In genomic region chr7:71184136-71184535, GRCh38 we compare ENCODE assay signal across 21 cellular contexts. TPM values are rescaled to one million over a fixed set of nuclear protein-coding genes. Genes with fewer than 3 reads are reported as not detected.
DNase-seq lines count a peak whose midpoint lies in the region; ATAC-seq and TF ChIP-seq lines count a peak whose summit lies in the region.
"Had no signal": no experiment of that assay in that cellular context is flagged by ENCODE, and none has a peak within 500 bp of the region (broad histone marks: within the 10 kb centered on the region; RNA-seq: fewer than 3 reads in every experiment).

No MANE protein-coding gene starts in this region.

- no peak for TF ChIP-seq RAD21 in SK-N-SH (IDR thresholded peaks at IDR 0.05; ENCODE audit: low read length)

- H3K27me3 Mint-ChIP-seq in endodermal cell (ENCODE audit: insufficient read depth): no peaks in the 10 kb centered on the region
- H3K27me3 Mint-ChIP-seq: CD4-positive, CD25-positive, alpha-beta regulatory T cell had no signal

- peaks cover 18% of the 10 kb centered on the region for H3K9me3 Mint-ChIP-seq in endodermal cell

- no peaks in the 10 kb centered on the region for H4K20me1 ChIP-seq in SK-N-SH (ENCODE audit: insufficient read depth)

- no peaks in the 10 kb centered on the region for H3F3A ChIP-seq in SK-N-SH (replicated peaks; ENCODE audit: insufficient read depth)

- no peak overlapping the region for H2AFZ ChIP-seq in SK-N-SH (ENCODE audit: low read depth)
- H2AFZ ChIP-seq: GM23338 had no signal

- H3K4me3 Mint-ChIP-seq in endodermal cell: no peak overlapping the region
- H3K4me3 Mint-ChIP-seq: CD4-positive, CD25-positive, alpha-beta regulatory T cell; CD8-positive, alpha-beta memory T cell; GM23338 had no signal

- H3K36me3 Mint-ChIP-seq in endodermal cell (ENCODE audit: low read depth): peaks cover 47% of the 10 kb centered on the region
- H3K36me3 Mint-ChIP-seq: CD4-positive, CD25-positive, alpha-beta regulatory T cell had no signal

- H3K9me2 ChIP-seq in SK-N-SH: no peaks in the 10 kb centered on the region

- DNase-seq in NCI-H524 treated with DMSO at 0.1 percent for 48 hours (lab: John Stamatoyannopoulos, UW): peak; percentile 62
- peak; percentile 65 for DNase-seq in WERI-Rb-1
- no peak for DNase-seq in endodermal cell
- no peak for DNase-seq in SK-N-SH
- no peak for DNase-seq in HT-29 (ENCODE audit: low spot score)
- DNase-seq: ACHN; BE2C; C1 segment of cervical spinal cord; CD4-positive, CD25-positive, alpha-beta regulatory T cell; CD8-positive, alpha-beta memory T cell; COR-L47; DMS153; DMS79; GDM1; H7 had no signal

- TF ChIP-seq CTCF in WERI-Rb-1 (IDR thresholded peaks at IDR 0.05; ENCODE audit: low read depth, low read length): no peak
- no peak for TF ChIP-seq CTCF in endodermal cell (conservative IDR thresholded peaks at IDR 0.05)
- TF ChIP-seq CTCF in SK-N-SH (IDR thresholded peaks at IDR 0.05): no peak

- H3K9me3 ChIP-seq in WERI-Rb-1 (ENCODE audit: severe bottlenecking): no peaks in the 10 kb centered on the region
- peaks cover 28% of the 10 kb centered on the region for H3K9me3 ChIP-seq in endodermal cell (ENCODE audit: control insufficient read depth, low read length)
- peaks cover 3% of the 10 kb centered on the region; the same call in 1 of the 2 replicates for H3K9me3 ChIP-seq in SK-N-SH
- H3K9me3 ChIP-seq: BE2C had no signal

- no peak overlapping the region for H3K4me3 ChIP-seq in WERI-Rb-1 (ENCODE audit: low read depth, low read length)
- H3K4me3 ChIP-seq in endodermal cell (ENCODE audit: low read length): no peak overlapping the region
- H3K4me3 ChIP-seq in SK-N-SH (ENCODE audit: low read depth in 2 of 2, low read length in 1 of 2): no peak overlapping the region
- H3K4me3 ChIP-seq: GM23338 had no signal

- no peak for TF ChIP-seq EP300 in SK-N-SH (IDR thresholded peaks at IDR 0.05; ENCODE audit: borderline replicate concordance in 1 of 2, low read depth in 1 of 2, low read length in 1 of 2)

- H3K4me2 ChIP-seq in SK-N-SH: no peak overlapping the region
- H3K4me2 ChIP-seq: GM23338, KMS-11 had no signal

- CTCF ChIA-PET in SK-N-SH (lab: Yijun Ruan, JAX): no interaction called here

- no peak for ATAC-seq in HG02884 (IDR thresholded peaks at IDR 0.05; ENCODE audit: unreplicated experiment)
- no peak for ATAC-seq in GM19324 (IDR thresholded peaks at IDR 0.05; ENCODE audit: low FRiP score, unreplicated experiment)
- ATAC-seq: GM23338, HCT116 had no signal

- H3K4me1 Mint-ChIP-seq in endodermal cell: peaks cover 18% of the 10 kb centered on the region
- H3K4me1 Mint-ChIP-seq: CD4-positive, CD25-positive, alpha-beta regulatory T cell; CD8-positive, alpha-beta memory T cell had no signal

- H3K27ac Mint-ChIP-seq in endodermal cell: peak overlapping the region; percentile 22
- H3K27ac Mint-ChIP-seq: CD8-positive, alpha-beta memory T cell; GM23338 had no signal

- H3K27ac ChIP-seq in WERI-Rb-1 (no peak overlapping the region), endodermal cell (ENCODE audit: low read depth, low read length) (no peak overlapping the region), SK-N-SH (ENCODE audit: low read depth in 2 of 2, low read length in 1 of 2) (no peak overlapping the region)
- H3K27ac ChIP-seq: KMS-11 had no signal

- WGBS in endodermal cell (ENCODE audit: insufficient coverage in 1 of 2, insufficient read length in 1 of 2), 2 experiments: 96% methylated on average over 4 to 5 of the region's 5 CpGs
- WGBS in SK-N-SH (ENCODE audit: low lambda C conversion rate): 11% methylated on average over 5 of the region's 5 CpGs

- H3K4me1 ChIP-seq in endodermal cell (ENCODE audit: control insufficient read depth, insufficient read depth, low read length): peaks cover 7% of the 10 kb centered on the region
- H3K4me1 ChIP-seq in SK-N-SH (ENCODE audit: control insufficient read depth in 1 of 2, insufficient read depth in 2 of 2, low read depth in 1 of 2, low read length in 1 of 2): no peaks in the 10 kb centered on the region
- H3K4me1 ChIP-seq: BE2C had no signal

- H3K79me2 ChIP-seq in SK-N-SH (ENCODE audit: insufficient read depth): no peaks in the 10 kb centered on the region

- H3K9ac ChIP-seq in endodermal cell (ENCODE audit: extremely low read depth, low read length, poor library complexity, severe bottlenecking) (no peak overlapping the region), SK-N-SH (no peak overlapping the region)
- H3K9ac ChIP-seq: KMS-11 had no signal

- no peaks in the 10 kb centered on the region for H3K36me3 ChIP-seq in WERI-Rb-1
- H3K36me3 ChIP-seq in endodermal cell (ENCODE audit: control insufficient read depth, insufficient read depth, low read length): peaks cover 35% of the 10 kb centered on the region
- H3K36me3 ChIP-seq in SK-N-SH (replicated peaks in 1 of 2; ENCODE audit: control insufficient read depth in 1 of 2, insufficient read depth in 2 of 2, low read length in 1 of 2): no peaks in the 10 kb centered on the region
- H3K36me3 ChIP-seq: BE2C had no signal

- POLR2A ChIA-PET in SK-N-SH (lab: Yijun Ruan, JAX): no interaction called here

- no peaks in the 10 kb centered on the region for H3K27me3 ChIP-seq in WERI-Rb-1 (ENCODE audit: insufficient read depth, low read depth, severe bottlenecking)
- H3K27me3 ChIP-seq in endodermal cell (ENCODE audit: control insufficient read depth, insufficient read depth, low read length, poor library complexity, severe bottlenecking): no peaks in the 10 kb centered on the region
- H3K27me3 ChIP-seq in SK-N-SH (ENCODE audit: insufficient read depth): no peaks in the 10 kb centered on the region
- H3K27me3 ChIP-seq: BE2C had no signal

TF ChIP-seq in SK-N-SH, 30 proteins besides CTCF, POLR2A, EP300 and RAD21:
- TF ChIP-seq TCF12 (IDR thresholded peaks at IDR 0.05) (no peak), FOXJ3 (CRISPR knock-in tag; IDR thresholded peaks at IDR 0.05) (no peak), POLR2AphosphoS5 (IDR thresholded peaks at IDR 0.05; ENCODE audit: low read depth, low read length) (no peak), USF2 (IDR thresholded peaks at IDR 0.05; ENCODE audit: borderline replicate concordance, low read depth, low read length) (no peak), NRF1 (IDR thresholded peaks at IDR 0.05; ENCODE audit: low read depth, low read length) (no peak), ZBTB33 (IDR thresholded peaks at IDR 0.05; ENCODE audit: borderline replicate concordance, low read depth) (no peak), USF1 (IDR thresholded peaks at IDR 0.05; ENCODE audit: borderline replicate concordance, low read depth) (no peak), MEF2A (IDR thresholded peaks at IDR 0.05; ENCODE audit: borderline replicate concordance, low read depth) (no peak), EZH2phosphoT487 (IDR thresholded peaks at IDR 0.05; ENCODE audit: borderline replicate concordance, low read depth) (no peak), RCOR1 (IDR thresholded peaks at IDR 0.05; ENCODE audit: low read length) (no peak)

RNA-seq across cellular contexts. Expression of gene GALNT17, which starts 52.2 kb away (rescaled TPM):
- 10 to 100 TPM; 60.4 to 61.3 TPM for total RNA-seq in endodermal cell
- polyA plus RNA-seq in endodermal cell (2013, experiment 1 of 2): 26.3 TPM
- 27.2 TPM for polyA plus RNA-seq in endodermal cell (2013, experiment 2 of 2)
- polyA plus RNA-seq in SK-N-SH (2012; rRNA removed): not detected in 2 replicates
- polyA plus RNA-seq in SK-N-SH (2012; cell fraction: cytosol; rRNA removed): not detected in 2 replicates
- not detected in 2 replicates for polyA plus RNA-seq in SK-N-SH (2012; cell fraction: nucleus; rRNA removed)
- not detected in 2 replicates for total RNA-seq in HT-29 (2014; rRNA removed; shearing (Covaris generic))
- total RNA-seq: CD4-positive, CD25-positive, alpha-beta regulatory T cell; CD8-positive, alpha-beta memory T cell; Daoy had no signal
- polyA plus RNA-seq: CD4-positive, CD25-positive, alpha-beta regulatory T cell; CD8-positive, alpha-beta memory T cell had no signal

Comparison
In these comparisons a context has a peak if more than half of its experiments do, and no peak if none do; other contexts are left out.
1. DNase-seq: peak in NCI-H524 treated with DMSO at 0.1 percent for 48 hours (single experiment) and WERI-Rb-1 (single experiment); none in endodermal cell (single experiment), SK-N-SH (single experiment) and HT-29 (single experiment).
2. RNA of gene GALNT17, which starts 52.2 kb away (total RNA-seq): 60.4 to 61.3 TPM in endodermal cell; not detected in HT-29; every median in the first group is over 10 times any median in the second.